Comparison of ENCODE assay signal across 1 cellular context in the genomic region with DNA sequence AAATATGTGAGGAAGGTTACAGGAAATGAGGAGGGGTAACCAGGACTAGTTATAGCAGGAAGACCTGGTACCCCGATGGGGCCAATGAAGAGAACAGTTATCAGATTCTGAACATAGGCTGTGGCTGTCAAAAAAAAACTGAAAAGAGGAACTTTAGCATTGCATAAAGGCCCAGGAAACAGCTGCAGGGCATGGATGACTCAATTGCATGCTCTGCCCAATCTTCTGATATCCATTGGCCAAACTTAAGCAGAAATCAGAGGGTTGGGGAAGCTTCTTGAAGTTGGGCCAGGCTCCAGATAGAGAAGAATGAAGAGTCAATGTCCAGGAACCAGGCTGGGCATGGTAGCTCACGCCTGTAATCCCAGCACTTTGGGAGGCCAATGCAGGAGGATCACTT.
TF ChIP-seq lines count a peak whose summit lies in the region.

No MANE protein-coding gene starts in this region.

TF ChIP-seq in HepG2, 621 proteins besides CTCF, POLR2A, EP300 and RAD21 (continued from another document):
- TF ChIP-seq ZNF326 (CRISPR knock-in tag; IDR thresholded peaks at IDR 0.05; ENCODE audit: borderline replicate concordance) (no peak), HIVEP1 (CRISPR knock-in tag; IDR thresholded peaks at IDR 0.05) (no peak), ZFY (CRISPR knock-in tag; IDR thresholded peaks at IDR 0.05) (no peak), KMT2A (CRISPR knock-in tag; IDR thresholded peaks at IDR 0.05) (no peak), ZNF792 (CRISPR knock-in tag; IDR thresholded peaks at IDR 0.05) (no peak), PHF20 (CRISPR knock-in tag; IDR thresholded peaks at IDR 0.05) (no peak), CCAR2 (optimal IDR thresholded peaks at IDR 0.05; ENCODE audit: low read depth, low read length) (no peak), HOXD1 (CRISPR knock-in tag; IDR thresholded peaks at IDR 0.05) (no peak), ZNF432 (CRISPR knock-in tag; IDR thresholded peaks at IDR 0.05; ENCODE audit: borderline replicate concordance) (no peak), FOXM1 (CRISPR knock-in tag; IDR thresholded peaks at IDR 0.05) (no peak)
- TF ChIP-seq, protein P1, sequence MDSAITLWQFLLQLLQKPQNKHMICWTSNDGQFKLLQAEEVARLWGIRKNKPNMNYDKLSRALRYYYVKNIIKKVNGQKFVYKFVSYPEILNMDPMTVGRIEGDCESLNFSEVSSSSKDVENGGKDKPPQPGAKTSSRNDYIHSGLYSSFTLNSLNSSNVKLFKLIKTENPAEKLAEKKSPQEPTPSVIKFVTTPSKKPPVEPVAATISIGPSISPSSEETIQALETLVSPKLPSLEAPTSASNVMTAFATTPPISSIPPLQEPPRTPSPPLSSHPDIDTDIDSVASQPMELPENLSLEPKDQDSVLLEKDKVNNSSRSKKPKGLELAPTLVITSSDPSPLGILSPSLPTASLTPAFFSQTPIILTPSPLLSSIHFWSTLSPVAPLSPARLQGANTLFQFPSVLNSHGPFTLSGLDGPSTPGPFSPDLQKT (CRISPR knock-in tag; IDR thresholded peaks at IDR 0.05; ENCODE audit: borderline replicate concordance): no peak
- TF ChIP-seq, protein P2, sequence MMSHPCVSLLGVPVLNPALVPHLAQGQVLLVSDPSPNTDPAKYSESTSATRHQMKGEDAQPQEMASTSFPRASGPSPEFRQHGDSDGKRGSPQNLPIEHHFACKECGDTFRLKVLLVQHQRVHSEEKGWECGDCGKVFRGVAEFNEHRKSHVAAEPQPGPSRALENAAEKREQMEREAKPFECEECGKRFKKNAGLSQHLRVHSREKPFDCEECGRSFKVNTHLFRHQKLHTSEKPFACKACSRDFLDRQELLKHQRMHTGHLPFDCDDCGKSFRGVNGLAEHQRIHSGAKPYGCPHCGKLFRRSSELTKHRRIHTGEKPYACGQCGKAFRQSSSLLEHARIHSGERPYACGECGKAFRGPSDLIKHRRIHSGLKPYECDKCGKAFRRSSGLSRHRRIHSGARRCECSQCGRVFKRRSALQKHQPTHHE (CRISPR knock-in tag; IDR thresholded peaks at IDR 0.05; ENCODE audit: borderline replicate concordance): no peak
- TF ChIP-seq, protein P3, sequence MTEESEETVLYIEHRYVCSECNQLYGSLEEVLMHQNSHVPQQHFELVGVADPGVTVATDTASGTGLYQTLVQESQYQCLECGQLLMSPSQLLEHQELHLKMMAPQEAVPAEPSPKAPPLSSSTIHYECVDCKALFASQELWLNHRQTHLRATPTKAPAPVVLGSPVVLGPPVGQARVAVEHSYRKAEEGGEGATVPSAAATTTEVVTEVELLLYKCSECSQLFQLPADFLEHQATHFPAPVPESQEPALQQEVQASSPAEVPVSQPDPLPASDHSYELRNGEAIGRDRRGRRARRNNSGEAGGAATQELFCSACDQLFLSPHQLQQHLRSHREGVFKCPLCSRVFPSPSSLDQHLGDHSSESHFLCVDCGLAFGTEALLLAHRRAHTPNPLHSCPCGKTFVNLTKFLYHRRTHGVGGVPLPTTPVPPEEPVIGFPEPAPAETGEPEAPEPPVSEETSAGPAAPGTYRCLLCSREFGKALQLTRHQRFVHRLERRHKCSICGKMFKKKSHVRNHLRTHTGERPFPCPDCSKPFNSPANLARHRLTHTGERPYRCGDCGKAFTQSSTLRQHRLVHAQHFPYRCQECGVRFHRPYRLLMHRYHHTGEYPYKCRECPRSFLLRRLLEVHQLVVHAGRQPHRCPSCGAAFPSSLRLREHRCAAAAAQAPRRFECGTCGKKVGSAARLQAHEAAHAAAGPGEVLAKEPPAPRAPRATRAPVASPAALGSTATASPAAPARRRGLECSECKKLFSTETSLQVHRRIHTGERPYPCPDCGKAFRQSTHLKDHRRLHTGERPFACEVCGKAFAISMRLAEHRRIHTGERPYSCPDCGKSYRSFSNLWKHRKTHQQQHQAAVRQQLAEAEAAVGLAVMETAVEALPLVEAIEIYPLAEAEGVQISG (CRISPR knock-in tag; IDR thresholded peaks at IDR 0.05): no peak
